21 cellular contexts compared by ENCODE assay signal in the genomic region with DNA sequence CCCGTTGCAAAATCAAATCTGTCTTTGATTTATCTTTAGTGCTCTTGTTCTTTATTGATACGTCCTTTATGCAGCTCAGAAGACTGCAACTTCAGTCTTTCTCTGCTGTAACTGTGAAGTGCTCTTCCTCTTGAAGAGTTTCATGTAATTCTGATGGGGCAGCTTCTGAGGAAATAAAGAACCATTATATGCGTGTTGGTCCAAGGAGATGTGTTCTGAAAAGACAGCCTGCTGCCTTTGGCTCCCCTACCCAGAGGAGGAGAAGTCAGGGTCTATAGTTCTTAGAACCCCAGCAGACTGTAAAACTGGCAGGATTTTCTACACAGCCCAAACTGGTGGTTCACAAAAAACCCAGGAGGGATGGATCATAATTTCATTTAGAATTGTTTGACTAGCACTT. TPM values are rescaled to one million over a fixed set of nuclear protein-coding genes. Genes with fewer than 3 reads are reported as not detected.
DNase-seq lines count a peak whose midpoint lies in the region; FAIRE-seq and TF ChIP-seq lines count a peak whose summit lies in the region.
"Had no signal": no experiment of that assay in that cellular context is flagged by ENCODE, and none has a peak within 500 bp of the region (broad histone marks: within the 10 kb centered on the region; RNA-seq: fewer than 3 reads in every experiment).

No MANE protein-coding gene starts in this region.

- H3K4me1 Mint-ChIP-seq in endodermal cell = peaks cover 34% of the 10 kb centered on the region
- no peaks in the 10 kb centered on the region for H3K4me1 Mint-ChIP-seq in CD4-positive, alpha-beta memory T cell

- FAIRE-seq in kidney (lab: Jason Lieb, UNC) = no peak
- FAIRE-seq: K562, RCC 7860 had no signal

- H3K79me2 ChIP-seq in PC-9 (ENCODE audit: low read depth) = no peaks in the 10 kb centered on the region

- no peaks in the 10 kb centered on the region for H3K9me3 ChIP-seq in PC-9 (ENCODE audit: insufficient read depth, low read depth)
- no peaks in the 10 kb centered on the region for H3K9me3 ChIP-seq in endodermal cell (ENCODE audit: control insufficient read depth, low read length)
- no peaks in the 10 kb centered on the region for H3K9me3 ChIP-seq in mesodermal cell (ENCODE audit: control insufficient read depth, low read length)
- no peaks in the 10 kb centered on the region for H3K9me3 ChIP-seq in CD4-positive, alpha-beta memory T cell (ENCODE audit: control insufficient read depth in 1 of 2, low read length in 2 of 2)
- no peaks in the 10 kb centered on the region for H3K9me3 ChIP-seq in kidney (ENCODE audit: control insufficient read depth in 1 of 2, low read length in 2 of 2)

- 87 to 91% methylated on average over 3 of the region's 3 CpGs for WGBS in endodermal cell (ENCODE audit: insufficient coverage in 1 of 2, insufficient read length in 1 of 2), 2 experiments
- WGBS in mesodermal cell (ENCODE audit: insufficient coverage in 2 of 2), 2 experiments = 85 to 87% methylated on average over 2 of the region's 3 CpGs

- H2AFZ ChIP-seq in PC-9 = no peak overlapping the region

- intact Hi-C loops in PC-9 (cut with micrococcal nuclease; ENCODE audit: unreplicated experiment) = no loop called here
- intact Hi-C loops in CD4-positive, alpha-beta memory T cell (cut with micrococcal nuclease) = no loop called here
- intact Hi-C loops in kidney (cut with DNase I) = no loop called here

- peaks cover 21% of the 10 kb centered on the region for H3K36me3 Mint-ChIP-seq in endodermal cell (ENCODE audit: low read depth)
- peaks cover 0 to 4% of the 10 kb centered on the region in 2 donors for H3K36me3 Mint-ChIP-seq in CD4-positive, alpha-beta memory T cell

- no peaks in the 10 kb centered on the region for H3K9me3 Mint-ChIP-seq in endodermal cell
- no peaks in the 10 kb centered on the region for H3K9me3 Mint-ChIP-seq in CD4-positive, alpha-beta memory T cell

- 0 out of 2 replicates have a peak, but pooled peaks cover 3% of the 10 kb centered on the region for H3K9me2 ChIP-seq in PC-9 (ENCODE audit: insufficient read depth)

- H3K27ac Mint-ChIP-seq in endodermal cell = no peak overlapping the region
- no peak overlapping the region for H3K27ac Mint-ChIP-seq in CD4-positive, alpha-beta memory T cell

- no peaks in the 10 kb centered on the region for H3K27me3 ChIP-seq in PC-9 (ENCODE audit: insufficient read depth, low read depth)
- H3K27me3 ChIP-seq in endodermal cell (ENCODE audit: control insufficient read depth, insufficient read depth, low read length, poor library complexity, severe bottlenecking) = no peaks in the 10 kb centered on the region
- H3K27me3 ChIP-seq in CD4-positive, alpha-beta memory T cell (ENCODE audit: insufficient read depth, low read length) = no peaks in the 10 kb centered on the region

- no peak overlapping the region for H3K4me3 Mint-ChIP-seq in endodermal cell
- H3K4me3 Mint-ChIP-seq in CD4-positive, alpha-beta memory T cell = no peak overlapping the region

- CTCF ChIA-PET in PC-9 (lab: Charles Lee) = no interaction called here
- CTCF ChIA-PET in CD4-positive, alpha-beta memory T cell (lab: Charles Lee; ENCODE audit: partially characterized antibody) = interaction anchor here (1.2 to 8.6 kb wide), 3 partner anchors 12 to 289 kb away, joined by 3 to 50 read pairs (median 34); no protein-coding TSS in a partner anchor

- POLR2A ChIA-PET in PC-9 (lab: Charles Lee; ENCODE audit: unreplicated experiment) = no interaction called here
- POLR2A ChIA-PET in CD4-positive, alpha-beta memory T cell (lab: Charles Lee; ENCODE audit: partially characterized antibody) = no interaction called here

- H3K36me3 ChIP-seq in PC-9 (ENCODE audit: low read depth) (peaks cover 59% of the 10 kb centered on the region), endodermal cell (ENCODE audit: control insufficient read depth, insufficient read depth, low read length) (peaks cover 54% of the 10 kb centered on the region), mesodermal cell (ENCODE audit: control insufficient read depth, insufficient read depth, low read length) (peaks cover 69% of the 10 kb centered on the region), kidney (ENCODE audit: control insufficient read depth in 1 of 2, insufficient read depth in 2 of 2, low read length in 2 of 2) (peaks cover 18 to 33% of the 10 kb centered on the region in 2 donors)
- no peaks in the 10 kb centered on the region for H3K36me3 ChIP-seq in CD4-positive, alpha-beta memory T cell (ENCODE audit: insufficient read depth, low read length)

- no peaks in the 10 kb centered on the region for H4K20me1 ChIP-seq in PC-9 (ENCODE audit: insufficient read depth)

- TF ChIP-seq CTCF in PC-9 (conservative IDR thresholded peaks at IDR 0.05) (no peak), endodermal cell (conservative IDR thresholded peaks at IDR 0.05) (no peak), kidney (IDR thresholded peaks at IDR 0.05; ENCODE audit: borderline replicate concordance, extremely low read depth, insufficient read depth) (no peak)

- no peaks in the 10 kb centered on the region for H3K4me1 ChIP-seq in PC-9 (replicated peaks; ENCODE audit: insufficient read depth)
- H3K4me1 ChIP-seq in endodermal cell (ENCODE audit: control insufficient read depth, insufficient read depth, low read length) = no peaks in the 10 kb centered on the region
- H3K4me1 ChIP-seq in mesodermal cell (ENCODE audit: control insufficient read depth, insufficient read depth, low read length, poor library complexity, severe bottlenecking) = no peaks in the 10 kb centered on the region
- no peaks in the 10 kb centered on the region for H3K4me1 ChIP-seq in CD4-positive, alpha-beta memory T cell (ENCODE audit: insufficient read depth, low read length)
- no peaks in the 10 kb centered on the region for H3K4me1 ChIP-seq in kidney (ENCODE audit: control insufficient read depth in 1 of 2, insufficient read depth in 1 of 2, low read depth in 1 of 2, low read length in 2 of 2)

- peaks cover 26% of the 10 kb centered on the region; the same call in 1 of the 2 replicates for H3F3A ChIP-seq in PC-9 (ENCODE audit: insufficient read depth, low read depth)

- no TSS peak for BruUV-seq in PC-9 (replicated peaks; lab: Mats Ljungman, UMichigan)

- H3K4me2 ChIP-seq in PC-9 = no peak overlapping the region

- H3K27me3 Mint-ChIP-seq in endodermal cell (ENCODE audit: insufficient read depth) = no peaks in the 10 kb centered on the region
- H3K27me3 Mint-ChIP-seq in CD4-positive, alpha-beta memory T cell = no peaks in the 10 kb centered on the region

- no peak for DNase-seq in PC-9
- no peak for DNase-seq in endodermal cell
- DNase-seq in HUDEP-2 (lab: John Stamatoyannopoulos, UW; ENCODE audit: unreplicated experiment in 76 of 76) = no peak
- DNase-seq in CD4-positive, alpha-beta memory T cell = no peak
- DNase-seq in activated CD4-positive, alpha-beta T cell treated with anti-CD3 and anti-CD28 coated beads for 4 hours = no peak
- no peak for DNase-seq in kidney
- DNase-seq: ACHN; C1 segment of cervical spinal cord; DMS79 treated with DMSO at 0.1 percent for 48 hours; HCEC 1CT; NCI-H1092 treated with DMSO at 0.1 percent for 48 hours; NCI-H146; NCI-H2029 treated with DMSO at 0.1 percent for 48 hours; NCI-H446 treated with DMSO at 0.1 percent for 48 hours; NCI-H748 treated with DMSO at 0.1 percent for 48 hours; NK-92 treated with Interleukin-12 subunit alpha and Interleukin-12 subunit beta, amount 100 ng/mL, for 24 hours had no signal

- no peak overlapping the region for H3K4me3 ChIP-seq in PC-9
- H3K4me3 ChIP-seq in endodermal cell (ENCODE audit: low read length) = no peak overlapping the region
- no peak overlapping the region for H3K4me3 ChIP-seq in mesodermal cell (ENCODE audit: extremely low read depth, insufficient read depth, low read length, poor library complexity, severe bottlenecking)
- H3K4me3 ChIP-seq in CD4-positive, alpha-beta memory T cell (ENCODE audit: low read length in 2 of 2) = no peak overlapping the region
- H3K4me3 ChIP-seq in kidney (ENCODE audit: low read length in 2 of 2) = no peak overlapping the region
- H3K4me3 ChIP-seq: K562, SK-N-MC had no signal

- H3K27ac ChIP-seq in PC-9 = 0 out of 2 replicates have a peak overlapping the region, but pooled peaks have one; percentile 8
- H3K27ac ChIP-seq in endodermal cell (ENCODE audit: low read depth, low read length) = peak overlapping the region; percentile 99
- H3K27ac ChIP-seq in mesodermal cell (ENCODE audit: low read depth, low read length, severe bottlenecking) = peak overlapping the region; percentile 17
- H3K27ac ChIP-seq in CD4-positive, alpha-beta memory T cell (ENCODE audit: low read depth, low read length) = no peak overlapping the region
- H3K27ac ChIP-seq in kidney (ENCODE audit: low read depth in 2 of 2, low read length in 2 of 2) = no peak overlapping the region
- H3K27ac ChIP-seq: SK-N-MC had no signal

- H3K9ac ChIP-seq in endodermal cell (ENCODE audit: extremely low read depth, low read length, poor library complexity, severe bottlenecking) = no peak overlapping the region
- H3K9ac ChIP-seq in kidney (ENCODE audit: low read length in 2 of 2) = no peak overlapping the region

RNA-seq across cellular contexts. Expression of a gene that starts 22.4 kb away (rescaled TPM):
- total RNA-seq in PC-9 (2021) = 57.4 and 57.6 TPM in 2 replicates
- 10 to 100 TPM; 27.9 to 38.1 TPM for total RNA-seq in endodermal cell
- 66.3 TPM for polyA plus RNA-seq in endodermal cell (2013, experiment 1 of 2)
- 56.1 TPM for polyA plus RNA-seq in endodermal cell (2013, experiment 2 of 2)
- 27.7 TPM for polyA plus RNA-seq in mesodermal cell (2013, experiment 1 of 2)
- 29.0 TPM for polyA plus RNA-seq in mesodermal cell (2013, experiment 2 of 2)
- 10 to 100 TPM; 39.7 to 40.1 TPM for total RNA-seq in CD4-positive, alpha-beta memory T cell
- 10 to 100 TPM; 34.8 to 37.7 TPM for polyA plus RNA-seq in CD4-positive, alpha-beta memory T cell
- 30.9 TPM for total RNA-seq in kidney
- polyA plus RNA-seq in kidney (ENCODE audit: insufficient read depth, low read depth, low replicate concordance) = 53.2 TPM

RNA-seq across cellular contexts. Expression of a gene that starts 42.3 kb away (rescaled TPM):
- not detected in 2 replicates for total RNA-seq in PC-9 (2021)
- total RNA-seq in endodermal cell = 1 to 10 TPM; 1.4 to 3.7 TPM
- polyA plus RNA-seq in endodermal cell (2013, experiment 1 of 2) = 294 TPM
- polyA plus RNA-seq in endodermal cell (2013, experiment 2 of 2) = 279 TPM
- 10.5 TPM for polyA plus RNA-seq in mesodermal cell (2013, experiment 1 of 2)
- 7.6 TPM for polyA plus RNA-seq in mesodermal cell (2013, experiment 2 of 2)
- total RNA-seq in CD4-positive, alpha-beta memory T cell = not detected
- not detected for polyA plus RNA-seq in CD4-positive, alpha-beta memory T cell
- total RNA-seq in kidney = 0.79 TPM
- 5.7 TPM for polyA plus RNA-seq in kidney (ENCODE audit: insufficient read depth, low read depth, low replicate concordance)
- total RNA-seq: K562, Right ventricle myocardium inferior had no signal

Comparison
In these comparisons a context has a peak if more than half of its experiments do, and no peak if none do; other contexts are left out.
1. H3K27ac ChIP-seq: peak in PC-9 (single experiment), endodermal cell (single experiment) and mesodermal cell (single experiment); none in CD4-positive, alpha-beta memory T cell (single experiment) and kidney (0 of 2).